Comparison of ENCODE assay signal across 8 cellular contexts in genomic region chr11:70567680-70568503, GRCh38.
DNase-seq lines count a peak whose midpoint lies in the region; ATAC-seq, FAIRE-seq and TF ChIP-seq lines count a peak whose summit lies in the region.

No MANE protein-coding gene starts in this region.

- peak overlapping the region; percentile 64 for H3K4me2 ChIP-seq in endothelial cell of umbilical vein (ENCODE audit: insufficient read depth, low read length)

- no peaks in the 10 kb centered on the region for H3K36me3 Mint-ChIP-seq in progenitor cell of endocrine pancreas (ENCODE audit: insufficient read depth)

- H3K4me3 Mint-ChIP-seq in progenitor cell of endocrine pancreas (ENCODE audit: low read depth): no peak overlapping the region

- no peaks in the 10 kb centered on the region for H3K4me1 Mint-ChIP-seq in progenitor cell of endocrine pancreas (ENCODE audit: low read depth)

- TF ChIP-seq POLR2A in endothelial cell of umbilical vein (IDR thresholded peaks at IDR 0.05; ENCODE audit: low read depth, low read length): no peak

- peak overlapping the region; percentile 65 for H3K27ac ChIP-seq in 22Rv1
- no peak overlapping the region for H3K27ac ChIP-seq in endothelial cell of umbilical vein (ENCODE audit: insufficient read depth, low read depth, low read length)
- peak overlapping the region; percentile 56 for H3K27ac ChIP-seq in muscle layer of colon (ENCODE audit: low read depth, low read length)
- no peak overlapping the region for H3K27ac ChIP-seq in effector memory CD4-positive, alpha-beta T cell (ENCODE audit: insufficient read depth, low read length, poor library complexity, severe bottlenecking)

- H3K9me3 Mint-ChIP-seq in progenitor cell of endocrine pancreas (ENCODE audit: low read depth): peaks cover 3% of the 10 kb centered on the region

- dilution Hi-C loops in endothelial cell of umbilical vein (cut with MboI; ENCODE audit: extremely low pct_ligation_motif_present, low sequenced_read_pairs): no loop called here

- CTCF ChIA-PET in endothelial cell of umbilical vein (lab: Charles Lee): interaction anchor here (0.9 kb wide), 1 partner anchor 11 kb away, joined by 3 read pairs; no protein-coding TSS in a partner anchor

- H3K36me3 ChIP-seq in endothelial cell of umbilical vein (ENCODE audit: control insufficient read depth in 2 of 2, extremely low read depth in 1 of 2, insufficient read depth in 2 of 2, low read length in 2 of 2) (no peaks in the 10 kb centered on the region), muscle layer of colon (ENCODE audit: insufficient read depth, low read length) (no peaks in the 10 kb centered on the region)
- no peaks in the 10 kb centered on the region for H3K36me3 ChIP-seq in effector memory CD4-positive, alpha-beta T cell (ENCODE audit: control insufficient read depth, insufficient read depth, low read length)

- H3K27me3 ChIP-seq in endothelial cell of umbilical vein (ENCODE audit: control insufficient read depth in 2 of 2, insufficient read depth in 2 of 2, low read length in 2 of 2) (no peaks in the 10 kb centered on the region), muscle layer of colon (ENCODE audit: control insufficient read depth in 1 of 2, insufficient read depth in 2 of 2, low read length in 2 of 2) (no peaks in the 10 kb centered on the region)
- no peaks in the 10 kb centered on the region for H3K27me3 ChIP-seq in effector memory CD4-positive, alpha-beta T cell (replicated peaks; ENCODE audit: control insufficient read depth, insufficient read depth, low read length, poor library complexity, severe bottlenecking)

- H3K27ac Mint-ChIP-seq in progenitor cell of endocrine pancreas: no peak overlapping the region

- FAIRE-seq in endothelial cell of umbilical vein (lab: Jason Lieb, UNC): no peak

- H2AFZ ChIP-seq in endothelial cell of umbilical vein (ENCODE audit: low read depth, low read length): peak overlapping the region; percentile 88

- no peaks in the 10 kb centered on the region for H4K20me1 ChIP-seq in endothelial cell of umbilical vein (replicated peaks; ENCODE audit: control insufficient read depth, extremely low read depth, insufficient read depth, low read length)

- TF ChIP-seq CTCF in 22Rv1 (IDR thresholded peaks at IDR 0.05): no peak
- TF ChIP-seq CTCF in endothelial cell of umbilical vein (IDR thresholded peaks at IDR 0.05; ENCODE audit: extremely low read depth in 1 of 2, insufficient read depth in 1 of 2, low read depth in 1 of 2, low read length in 2 of 2): no peak
- TF ChIP-seq CTCF in progenitor cell of endocrine pancreas (IDR thresholded peaks at IDR 0.05; ENCODE audit: unreplicated experiment): no peak

- intact Hi-C loops in endothelial cell of umbilical vein (cut with micrococcal nuclease): no loop called here

- BruUV-seq in endothelial cell of umbilical vein (replicated peaks; lab: Mats Ljungman, UMichigan): no TSS peak

- no peaks in the 10 kb centered on the region for H3K9me1 ChIP-seq in endothelial cell of umbilical vein (replicated peaks; ENCODE audit: control insufficient read depth, extremely low read depth, insufficient read depth, low read length)

- no peaks in the 10 kb centered on the region for H3K79me2 ChIP-seq in endothelial cell of umbilical vein (ENCODE audit: control insufficient read depth, insufficient read depth, low read length)

- H3K9ac ChIP-seq in endothelial cell of umbilical vein (replicated peaks; ENCODE audit: extremely low read depth, insufficient read depth, low read length): peak overlapping the region; percentile 23
- H3K9ac ChIP-seq in muscle layer of colon (ENCODE audit: low read length): no peak overlapping the region

- H3K4me1 ChIP-seq in endothelial cell of umbilical vein (ENCODE audit: control insufficient read depth, extremely low read depth, insufficient read depth, low read length) (no peaks in the 10 kb centered on the region), muscle layer of colon (ENCODE audit: insufficient read depth, low read length) (peaks cover 12% of the 10 kb centered on the region)
- no peaks in the 10 kb centered on the region for H3K4me1 ChIP-seq in effector memory CD4-positive, alpha-beta T cell (ENCODE audit: control insufficient read depth, insufficient read depth, low read length, poor library complexity, severe bottlenecking)

- DNase-seq in MV-4-11 (lab: John Stamatoyannopoulos, UW): peak; percentile 88
- DNase-seq in endothelial cell of umbilical vein (ENCODE audit: low read depth, low spot score): no peak
- DNase-seq in effector memory CD4-positive, alpha-beta T cell: no peak
- DNase-seq in progenitor cell of endocrine pancreas (ENCODE audit: low spot score, unreplicated experiment): no peak
- no peak for DNase-seq in GF-D8 (lab: John Stamatoyannopoulos, UW)

- POLR2A ChIA-PET in endothelial cell of umbilical vein (lab: Charles Lee): no interaction called here

- no peaks in the 10 kb centered on the region for H3K27me3 Mint-ChIP-seq in progenitor cell of endocrine pancreas

- no peak for ATAC-seq in GM19463 (IDR thresholded peaks at IDR 0.05; ENCODE audit: unreplicated experiment)

- H3K4me3 ChIP-seq in endothelial cell of umbilical vein (replicated peaks in 1 of 3; ENCODE audit: insufficient read depth in 1 of 3, low read depth in 1 of 3, low read length in 3 of 3): peak overlapping the region in 2 of 3 experiments; percentile 18 to 45
- H3K4me3 ChIP-seq in muscle layer of colon (ENCODE audit: low read depth in 1 of 2, low read length in 2 of 2): peak overlapping the region; percentile 52 to 76
- no peak overlapping the region for H3K4me3 ChIP-seq in effector memory CD4-positive, alpha-beta T cell (ENCODE audit: insufficient read depth, low read depth, low read length, poor library complexity, severe bottlenecking)

- H3K9me3 ChIP-seq in endothelial cell of umbilical vein (replicated peaks; ENCODE audit: control insufficient read depth, insufficient read depth, low read length) (no peaks in the 10 kb centered on the region), muscle layer of colon (ENCODE audit: low read length) (no peaks in the 10 kb centered on the region)
- H3K9me3 ChIP-seq in effector memory CD4-positive, alpha-beta T cell (ENCODE audit: control insufficient read depth, low read length): no peaks in the 10 kb centered on the region

TF ChIP-seq in endothelial cell of umbilical vein, 7 proteins besides CTCF, POLR2A, EP300 and RAD21:
- TF ChIP-seq JUN (IDR thresholded peaks at IDR 0.05; ENCODE audit: borderline replicate concordance, insufficient read depth, insufficient read length, low read depth) (no peak), MYC (IDR thresholded peaks at IDR 0.05; ENCODE audit: low read depth, low read length) (no peak), GATA2 (IDR thresholded peaks at IDR 0.05; ENCODE audit: insufficient read depth, insufficient read length, low read depth, low read length) (no peak), POLR2AphosphoS5 (IDR thresholded peaks at IDR 0.05; ENCODE audit: insufficient read depth, low read depth, low read length) (no peak), EZH2 (IDR thresholded peaks at IDR 0.05; ENCODE audit: borderline replicate concordance, low read depth, low read length, severe bottlenecking) (no peak), FOS (IDR thresholded peaks at IDR 0.05; ENCODE audit: borderline replicate concordance, insufficient read depth, low read length) (no peak)
- TF ChIP-seq, protein P1, sequence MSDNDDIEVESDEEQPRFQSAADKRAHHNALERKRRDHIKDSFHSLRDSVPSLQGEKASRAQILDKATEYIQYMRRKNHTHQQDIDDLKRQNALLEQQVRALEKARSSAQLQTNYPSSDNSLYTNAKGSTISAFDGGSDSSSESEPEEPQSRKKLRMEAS (IDR thresholded peaks at IDR 0.05; ENCODE audit: insufficient read depth, insufficient read length): no peak

Comparison
In these comparisons a context has a peak if more than half of its experiments do, and no peak if none do; other contexts are left out.
1. H3K27ac ChIP-seq: peak in 22Rv1 (single experiment) and muscle layer of colon (single experiment); none in endothelial cell of umbilical vein (single experiment) and effector memory CD4-positive, alpha-beta T cell (single experiment).